28 cellular contexts compared by ENCODE assay signal in the genomic region with DNA sequence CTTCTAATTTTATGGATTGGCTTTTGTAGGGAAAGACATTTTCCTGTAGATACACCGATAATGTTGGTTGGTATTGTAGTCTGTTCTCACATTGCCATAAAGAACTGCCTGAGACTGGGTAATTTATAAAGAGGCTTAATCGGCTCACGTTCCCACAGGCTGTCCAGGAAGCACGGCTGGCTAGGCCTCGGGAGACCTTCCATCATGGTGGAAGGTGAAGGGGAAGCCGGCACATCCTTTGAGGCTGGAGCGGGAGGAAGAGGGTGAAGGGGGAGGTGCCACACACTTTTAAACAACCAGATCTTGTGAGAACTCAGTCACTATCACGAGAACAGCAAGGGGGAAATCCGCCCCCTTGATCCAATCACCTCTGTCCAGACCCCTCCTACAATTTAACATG.
"Had no signal": no experiment of that assay in that cellular context is flagged by ENCODE, and none has a peak within 500 bp of the region (broad histone marks: within the 10 kb centered on the region; RNA-seq: fewer than 3 reads in every experiment).

No MANE protein-coding gene starts in this region.

- FAIRE-seq: bronchial epithelial cell had no signal

- H3K4me1 ChIP-seq: ascending aorta, body of pancreas, SJCRH30 had no signal

- ATAC-seq: activated CD4-positive, alpha-beta T cell treated with anti-CD3 and anti-CD28 coated beads for 36 hours; activated CD8-positive, alpha-beta T cell treated with anti-CD3 and anti-CD28 coated beads for 36 hours; activated naive CD4-positive, alpha-beta T cell treated with anti-CD3 and anti-CD28 coated beads, Interleukin-2, amount 50 U/mL, for 72 hours; activated naive CD8-positive, alpha-beta T cell treated with anti-CD3 and anti-CD28 coated beads, Interleukin-2, amount 50 U/mL, for 24 hours; body of pancreas; Panc1 had no signal

- H3K9me3 ChIP-seq: ascending aorta, body of pancreas, SJCRH30, SK-N-SH had no signal

- DNase-seq: activated CD4-positive, alpha-beta T cell treated with anti-CD3 and anti-CD28 coated beads for 36 hours; activated CD8-positive, alpha-beta T cell treated with anti-CD3 and anti-CD28 coated beads for 36 hours; activated effector memory CD4-positive, alpha-beta T cell treated with Interleukin-2 at 50 U/mL for 16 hours; activated naive CD4-positive, alpha-beta T cell treated with Interleukin-2 at 50 U/mL for 16 hours; activated naive CD8-positive, alpha-beta T cell treated with anti-CD3 and anti-CD28 coated beads, Interleukin-2, amount 50 U/mL, for 24 hours; activated T-cell treated with anti-CD3 and anti-CD28 coated beads, Interleukin-2, amount 50 U/mL, for 24 hours; amniotic stem cell; body of pancreas; central memory CD4-positive, alpha-beta T cell; KG1; NCI-H1048; NCI-H146; NCI-H187 treated with DMSO at 0.1 percent for 48 hours; NCI-H2081 treated with DMSO at 0.1 percent for 48 hours; NCI-H446 treated with DMSO at 0.1 percent for 48 hours; NCI-H524 treated with DMSO at 0.1 percent for 48 hours; NCI-H748 treated with DMSO at 0.1 percent for 48 hours; Right ventricle myocardium superior; RPMI8226; SJCRH30; SK-N-SH; T-helper 1 cell had no signal

- H3K4me1 Mint-ChIP-seq: activated CD4-positive, alpha-beta T cell treated with anti-CD3 and anti-CD28 coated beads for 36 hours; activated naive CD8-positive, alpha-beta T cell treated with anti-CD3 and anti-CD28 coated beads, Interleukin-2, amount 50 U/mL, for 24 hours had no signal

- H3K4me2 ChIP-seq: SK-N-SH had no signal

- H3K36me3 ChIP-seq: ascending aorta, SJCRH30 had no signal

- H3K4me3 Mint-ChIP-seq: activated CD4-positive, alpha-beta T cell treated with anti-CD3 and anti-CD28 coated beads for 36 hours; activated CD8-positive, alpha-beta T cell treated with anti-CD3 and anti-CD28 coated beads for 36 hours; activated naive CD8-positive, alpha-beta T cell treated with anti-CD3 and anti-CD28 coated beads, Interleukin-2, amount 50 U/mL, for 24 hours; activated T-cell treated with anti-CD3 and anti-CD28 coated beads, Interleukin-2, amount 50 U/mL, for 24 hours; activated T-helper 1 cell treated with anti-CD3 and anti-CD28 coated beads, Interleukin-12 subunit alpha, Interleukin-12 subunit beta, Interleukin-2, Interleukin-4 antibody, amounts not matched to agents 30 ng/mL and 10 ng/mL and 1 ng/mL, durations not matched to agents 14 hours and 24 hours and 36 hours had no signal

- H3K4me3 ChIP-seq: ascending aorta, body of pancreas, SJCRH30 had no signal

- H3K9me3 Mint-ChIP-seq: activated CD8-positive, alpha-beta T cell treated with anti-CD3 and anti-CD28 coated beads for 36 hours; activated naive CD4-positive, alpha-beta T cell treated with anti-CD3 and anti-CD28 coated beads, Interleukin-2, amount 50 U/mL, for 72 hours; activated naive CD8-positive, alpha-beta T cell treated with anti-CD3 and anti-CD28 coated beads, Interleukin-2, amount 50 U/mL, for 24 hours; activated T-cell treated with anti-CD3 and anti-CD28 coated beads, Interleukin-2, amount 50 U/mL, for 24 hours; activated T-helper 1 cell treated with anti-CD3 and anti-CD28 coated beads, Interleukin-12 subunit alpha, Interleukin-12 subunit beta, Interleukin-2, Interleukin-4 antibody, amounts not matched to agents 30 ng/mL and 10 ng/mL and 1 ng/mL, durations not matched to agents 14 hours and 24 hours and 36 hours had no signal

- H3K9me2 ChIP-seq: SK-N-SH had no signal

- H3K27me3 ChIP-seq: ascending aorta, body of pancreas had no signal

- H3K27ac ChIP-seq: ascending aorta, body of pancreas, SJCRH30, VCaP had no signal

- H3K27ac Mint-ChIP-seq: activated CD4-positive, alpha-beta T cell treated with anti-CD3 and anti-CD28 coated beads for 36 hours; activated CD8-positive, alpha-beta T cell treated with anti-CD3 and anti-CD28 coated beads for 36 hours; activated naive CD4-positive, alpha-beta T cell treated with anti-CD3 and anti-CD28 coated beads, Interleukin-2, amount 50 U/mL, for 72 hours; activated naive CD8-positive, alpha-beta T cell treated with anti-CD3 and anti-CD28 coated beads, Interleukin-2, amount 50 U/mL, for 24 hours; activated T-cell treated with anti-CD3 and anti-CD28 coated beads, Interleukin-2, amount 50 U/mL, for 24 hours; activated T-helper 1 cell treated with anti-CD3 and anti-CD28 coated beads, Interleukin-12 subunit alpha, Interleukin-12 subunit beta, Interleukin-2, Interleukin-4 antibody, amounts not matched to agents 30 ng/mL and 10 ng/mL and 1 ng/mL, durations not matched to agents 14 hours and 24 hours and 36 hours had no signal

- H3K9ac ChIP-seq: SK-N-SH had no signal
